ENCODE assay signal across 8 cellular contexts in the genomic region with DNA sequence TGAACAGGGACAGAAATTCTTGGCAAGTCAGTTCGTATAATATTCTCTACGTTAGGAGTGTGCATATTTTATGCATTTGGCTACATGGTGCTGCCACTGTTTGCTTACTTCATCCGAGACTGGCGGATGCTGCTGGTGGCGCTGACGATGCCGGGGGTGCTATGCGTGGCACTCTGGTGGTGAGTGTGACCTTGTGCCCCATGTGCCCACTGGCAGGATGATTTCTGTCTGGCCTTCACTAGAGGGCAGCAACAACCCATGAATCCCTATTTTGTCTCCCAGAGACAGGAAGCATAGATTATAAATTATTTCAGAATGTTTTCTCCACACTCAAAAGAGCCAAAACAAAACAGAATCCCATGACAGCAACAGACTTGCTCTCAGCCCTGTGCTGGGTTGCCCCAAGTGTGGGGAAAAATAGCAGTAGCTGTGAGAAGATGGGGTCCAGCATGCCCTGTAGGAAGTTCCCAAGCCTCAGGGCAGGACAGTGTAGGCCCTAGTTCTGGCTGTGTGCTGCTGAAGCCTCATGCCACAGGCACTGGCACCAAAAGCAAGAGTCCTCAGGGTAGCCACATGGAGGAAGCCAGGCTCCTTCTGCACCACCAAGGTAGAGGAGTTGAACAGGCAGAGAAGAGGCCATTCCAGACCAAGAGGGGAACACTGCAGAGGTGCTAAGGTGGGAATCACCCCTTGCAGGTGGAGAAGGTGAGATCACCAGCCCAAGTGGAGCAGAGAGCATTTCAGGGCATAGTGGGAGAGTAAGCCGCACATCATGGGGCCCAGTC. TPM values are rescaled to one million over a fixed set of nuclear protein-coding genes. Genes with fewer than 3 reads are reported as not detected.
DNase-seq lines count a peak whose midpoint lies in the region; ATAC-seq and FAIRE-seq lines count a peak whose summit lies in the region.

No MANE protein-coding gene starts in this region.

- intact Hi-C loops in dendritic cell treated with granulocyte-macrophage colony-stimulating factor and Interleukin-4, amounts not matched to agents 40 ng/mL and 50 ng/mL, for 4 days (cut with micrococcal nuclease), result loop anchor here (1.0 to 5.0 kb wide), 4 partner anchors 116 to 497 kb away; no protein-coding TSS in a partner anchor

- no peaks in the 10 kb centered on the region for H3K27me3 Mint-ChIP-seq in activated CD4-positive, alpha-beta T cell treated with anti-CD3 and anti-CD28 coated beads, Interleukin-2, amount 10 ng/mL, durations not matched to agents 7 days and 5 days
- no peaks in the 10 kb centered on the region for H3K27me3 Mint-ChIP-seq in dendritic cell treated with granulocyte-macrophage colony-stimulating factor and Interleukin-4, amounts not matched to agents 40 ng/mL and 50 ng/mL, for 4 days
- no peaks in the 10 kb centered on the region for H3K27me3 Mint-ChIP-seq in memory B cell

- ATAC-seq in memory B cell (ENCODE audit: low read depth), result peak; percentile 84
- ATAC-seq in HG03521 (IDR thresholded peaks at IDR 0.05; ENCODE audit: unreplicated experiment), result no peak

- DNase-seq in AG08396 (ENCODE audit: low spot score), result peak; percentile 75
- DNase-seq in GM18507 (ENCODE audit: extremely low spot score, insufficient read length, low read depth), result peak; percentile 55
- peak; percentile 63 for DNase-seq in NCI-H2029 (lab: John Stamatoyannopoulos, UW)
- DNase-seq in activated CD4-positive, alpha-beta T cell treated with anti-CD3 and anti-CD28 coated beads, Interleukin-2, amount 10 ng/mL, durations not matched to agents 7 days and 5 days, result peak; percentile 80
- DNase-seq in memory B cell (ENCODE audit: low spot score in 2 of 2), result peak; percentile 49 to 63
- DNase-seq in stimulated activated CD8-positive, alpha-beta memory T cell treated with anti-CD3 and anti-CD28 coated beads, Interleukin-2, amount 100 ng/mL, for 1 hour (ENCODE audit: low read depth in 2 of 2), result peak; percentile 25 to 29

- H3K36me3 Mint-ChIP-seq in activated CD4-positive, alpha-beta T cell treated with anti-CD3 and anti-CD28 coated beads, Interleukin-2, amount 10 ng/mL, durations not matched to agents 7 days and 5 days (ENCODE audit: low read depth), result no peaks in the 10 kb centered on the region
- peaks cover 26% of the 10 kb centered on the region for H3K36me3 Mint-ChIP-seq in dendritic cell treated with granulocyte-macrophage colony-stimulating factor and Interleukin-4, amounts not matched to agents 40 ng/mL and 50 ng/mL, for 4 days (ENCODE audit: low read depth)
- no peaks in the 10 kb centered on the region for H3K36me3 Mint-ChIP-seq in memory B cell

- H3K4me1 Mint-ChIP-seq in activated CD4-positive, alpha-beta T cell treated with anti-CD3 and anti-CD28 coated beads, Interleukin-2, amount 10 ng/mL, durations not matched to agents 7 days and 5 days, result peaks cover 49% of the 10 kb centered on the region
- peaks cover 53% of the 10 kb centered on the region for H3K4me1 Mint-ChIP-seq in dendritic cell treated with granulocyte-macrophage colony-stimulating factor and Interleukin-4, amounts not matched to agents 40 ng/mL and 50 ng/mL, for 4 days (ENCODE audit: low read depth)
- H3K4me1 Mint-ChIP-seq in memory B cell, result peaks cover 14% of the 10 kb centered on the region

- peak overlapping the region; percentile 84 for H3K27ac Mint-ChIP-seq in activated CD4-positive, alpha-beta T cell treated with anti-CD3 and anti-CD28 coated beads, Interleukin-2, amount 10 ng/mL, durations not matched to agents 7 days and 5 days
- peak overlapping the region; percentile 62 for H3K27ac Mint-ChIP-seq in dendritic cell treated with granulocyte-macrophage colony-stimulating factor and Interleukin-4, amounts not matched to agents 40 ng/mL and 50 ng/mL, for 4 days
- H3K27ac Mint-ChIP-seq in memory B cell, result no peak overlapping the region

- H3K4me3 Mint-ChIP-seq in activated CD4-positive, alpha-beta T cell treated with anti-CD3 and anti-CD28 coated beads, Interleukin-2, amount 10 ng/mL, durations not matched to agents 7 days and 5 days, result no peak overlapping the region
- no peak overlapping the region for H3K4me3 Mint-ChIP-seq in dendritic cell treated with granulocyte-macrophage colony-stimulating factor and Interleukin-4, amounts not matched to agents 40 ng/mL and 50 ng/mL, for 4 days
- H3K4me3 Mint-ChIP-seq in memory B cell, result no peak overlapping the region

- POLR2A ChIA-PET in activated CD4-positive, alpha-beta T cell treated with anti-CD3 and anti-CD28 coated beads, Interleukin-2, amount 10 ng/mL, durations not matched to agents 7 days and 5 days (lab: Charles Lee), result no interaction called here

- FAIRE-seq in GM18507 (lab: Jason Lieb, UNC), result peak; percentile 69

- no peaks in the 10 kb centered on the region for H3K9me3 Mint-ChIP-seq in activated CD4-positive, alpha-beta T cell treated with anti-CD3 and anti-CD28 coated beads, Interleukin-2, amount 10 ng/mL, durations not matched to agents 7 days and 5 days
- no peaks in the 10 kb centered on the region for H3K9me3 Mint-ChIP-seq in dendritic cell treated with granulocyte-macrophage colony-stimulating factor and Interleukin-4, amounts not matched to agents 40 ng/mL and 50 ng/mL, for 4 days
- no peaks in the 10 kb centered on the region for H3K9me3 Mint-ChIP-seq in memory B cell

- CTCF ChIA-PET in activated CD4-positive, alpha-beta T cell treated with anti-CD3 and anti-CD28 coated beads, Interleukin-2, amount 10 ng/mL, durations not matched to agents 7 days and 5 days (lab: Charles Lee), result interaction anchor here (1.1 to 8.3 kb wide), 13 partner anchors 10 to 699 kb away, joined by 3 to 147 read pairs (median 8); a partner anchor contains a TSS

RNA-seq across cellular contexts. Expression of a gene that starts 16.0 kb away (rescaled TPM):
- total RNA-seq in activated CD4-positive, alpha-beta T cell treated with anti-CD3 and anti-CD28 coated beads, Interleukin-2, amount 10 ng/mL, durations not matched to agents 7 days and 5 days, result 1 to 10 TPM; 3.2 to 3.6 TPM

Comparison
In these comparisons a context has a peak if more than half of its experiments do, and no peak if none do; other contexts are left out.
1. DNase-seq: peak in every context shown above with its lines; median percentile 80 in activated CD4-positive, alpha-beta T cell treated with anti-CD3 and anti-CD28 coated beads, Interleukin-2, amount 10 ng/mL, durations not matched to agents 7 days and 5 days; 75 in AG08396; 63 in NCI-H2029; 56 in memory B cell; 55 in GM18507; 27 in stimulated activated CD8-positive, alpha-beta memory T cell treated with anti-CD3 and anti-CD28 coated beads, Interleukin-2, amount 100 ng/mL, for 1 hour.